21 cellular contexts compared by ENCODE assay signal in genomic region chr10:91575044-91575610, GRCh38. TPM values are rescaled to one million over a fixed set of nuclear protein-coding genes. Genes with fewer than 3 reads are reported as not detected.
A peak's percentile ranks its signal among the peaks of the same experiment; 100 is the strongest.
DNase-seq lines count a peak whose midpoint lies in the region; ATAC-seq and TF ChIP-seq lines count a peak whose summit lies in the region.
"Had no signal": no experiment of that assay in that cellular context is flagged by ENCODE, and none has a peak within 500 bp of the region (broad histone marks: within the 10 kb centered on the region; RNA-seq: fewer than 3 reads in every experiment).

No MANE protein-coding gene starts in this region.

- intact Hi-C loops in heart left ventricle (cut with DNase I), result no loop called here

- WGBS in heart left ventricle, 4 donors, result 39 to 50% (median 44%) methylated on average over 7 of the region's 7 CpGs
- 80% methylated on average over 7 of the region's 7 CpGs for WGBS in suprapubic skin

- TF ChIP-seq POLR2A in heart left ventricle (IDR thresholded peaks at IDR 0.05) (no peak), suprapubic skin (IDR thresholded peaks at IDR 0.05) (no peak)

- H3K36me3 ChIP-seq in heart left ventricle, result no peaks in the 10 kb centered on the region
- no peaks in the 10 kb centered on the region for H3K36me3 ChIP-seq in suprapubic skin
- H3K36me3 ChIP-seq: gastrocnemius medialis had no signal

- H3K4me3 ChIP-seq in heart left ventricle (no peak overlapping the region), suprapubic skin (no peak overlapping the region)
- H3K4me3 ChIP-seq: gastrocnemius medialis had no signal

- H3K4me1 ChIP-seq in heart left ventricle, result peaks cover 0 to 22% (median 11%) of the 10 kb centered on the region in 12 donors
- peaks cover 17% of the 10 kb centered on the region for H3K4me1 ChIP-seq in suprapubic skin

- DNase-seq in astrocyte of the hippocampus (ENCODE audit: low read depth, low spot score) (peak; percentile 18), heart left ventricle (no peak), midbrain (lab: John Stamatoyannopoulos, UW) (peak; percentile 54), suprapubic skin (ENCODE audit: low spot score in 2 of 2) (no peak), mucosa of gallbladder (ENCODE audit: low spot score) (no peak)
- DNase-seq: activated CD4-positive, alpha-beta T cell treated with anti-CD3 and anti-CD28 coated beads, Interleukin-2, amount 50 U/mL, for 1 hour; activated naive CD8-positive, alpha-beta T cell treated with anti-CD3 and anti-CD28 coated beads, Interleukin-2, amount 50 U/mL, for 24 hours; DND-41; gastrocnemius medialis; H9; Kasumi-1; left colon; NCI-H1092; NCI-H2081 treated with DMSO at 0.1 percent for 48 hours; NCI-H510A; NK-92 treated with Interleukin-12 subunit alpha and Interleukin-12 subunit beta, amount 100 ng/mL, for 24 hours; T-helper 17 cell had no signal

- H3K9me3 ChIP-seq in heart left ventricle (peaks cover 0 to 3% (median 0%) of the 10 kb centered on the region in 12 donors), suprapubic skin (no peaks in the 10 kb centered on the region)
- H3K9me3 ChIP-seq: gastrocnemius medialis had no signal

- ATAC-seq in heart left ventricle, result peak; percentile 53 to 83 (median 77)
- no peak for ATAC-seq in HG02938 (IDR thresholded peaks at IDR 0.05; ENCODE audit: unreplicated experiment)
- ATAC-seq in GM21360 (IDR thresholded peaks at IDR 0.05; ENCODE audit: unreplicated experiment), result no peak
- ATAC-seq: activated naive CD8-positive, alpha-beta T cell treated with anti-CD3 and anti-CD28 coated beads, Interleukin-2, amount 50 U/mL, for 24 hours; left colon; Panc1; T-helper 17 cell had no signal

- no peak for TF ChIP-seq EP300 in suprapubic skin (IDR thresholded peaks at IDR 0.05)

- H3K27me3 ChIP-seq in heart left ventricle (no peaks in the 10 kb centered on the region), suprapubic skin (no peaks in the 10 kb centered on the region)
- H3K27me3 ChIP-seq: gastrocnemius medialis had no signal

- H3K27ac ChIP-seq in heart left ventricle (peak overlapping the region; percentile 21 to 71 (median 42)), suprapubic skin (peak overlapping the region; percentile 31)
- H3K27ac ChIP-seq: gastrocnemius medialis, VCaP had no signal

- TF ChIP-seq CTCF in heart left ventricle (IDR thresholded peaks at IDR 0.05), result no peak
- no peak for TF ChIP-seq CTCF in suprapubic skin (IDR thresholded peaks at IDR 0.05)

RNA-seq across cellular contexts. Expression of gene PPP1R3C, which starts 57.7 kb away (rescaled TPM):
- total RNA-seq in heart left ventricle (100 to 1,000 TPM in 7 of 9 donors, 10 to 100 TPM in 2; 38.0 to 270 (median 150) TPM), suprapubic skin (10 to 100 TPM in 1 of 4 donors, 1 to 10 TPM in 3; 4.8 to 10.3 (median 6.3) TPM), mucosa of gallbladder (47.6 TPM)
- polyA plus RNA-seq in heart left ventricle, result 10 to 100 TPM; 35.4 to 82.6 TPM

Comparison
In these comparisons a context has a peak if more than half of its experiments do, and no peak if none do; other contexts are left out.
1. DNase-seq: peak in astrocyte of the hippocampus (single experiment) and midbrain (single experiment); none in heart left ventricle (0 of 5), suprapubic skin (0 of 2) and mucosa of gallbladder (single experiment).
2. ATAC-seq: peak in heart left ventricle (4 of 4); none in HG02938 (single experiment) and GM21360 (single experiment).